ENCODE assay signal across 8 cellular contexts in the genomic region with DNA sequence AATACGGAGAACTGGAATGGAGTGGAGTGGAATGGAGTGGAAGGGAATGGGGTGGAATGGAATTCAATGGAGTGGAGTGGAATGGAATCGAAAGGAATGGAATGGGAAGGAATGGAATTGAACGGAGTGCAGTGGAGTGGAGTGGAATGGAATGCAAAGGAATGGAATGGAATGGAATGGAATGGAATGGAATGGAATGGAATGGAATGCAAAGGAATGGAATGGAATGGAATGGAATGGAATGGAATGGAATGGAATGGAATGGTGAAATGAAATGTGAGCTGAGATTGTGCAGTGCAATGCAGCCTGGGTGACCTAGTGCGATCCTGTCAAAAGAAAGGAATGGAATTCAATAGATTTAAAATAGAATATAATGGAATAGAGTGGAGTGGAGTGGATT.
A peak's percentile ranks its signal among the peaks of the same experiment; 100 is the strongest.
DNase-seq lines count a peak whose midpoint lies in the region; ATAC-seq and TF ChIP-seq lines count a peak whose summit lies in the region.
"Not testable (repeated sequence)": the region's sequence is repeated elsewhere in the genome, so short reads cannot be mapped to it uniquely, and the experiment has no call there.

No MANE protein-coding gene starts in this region.

- not testable (repeated sequence) for H3K27me3 Mint-ChIP-seq in endodermal cell (ENCODE audit: insufficient read depth); naive thymus-derived CD4-positive, alpha-beta T cell

- not testable (repeated sequence) for H3K9me3 Mint-ChIP-seq in endodermal cell; naive thymus-derived CD4-positive, alpha-beta T cell

- POLR2A ChIA-PET in naive thymus-derived CD4-positive, alpha-beta T cell (lab: Charles Lee), result not testable (repeated sequence)

- H3K4me3 Mint-ChIP-seq in endodermal cell; naive thymus-derived CD4-positive, alpha-beta T cell: not testable (repeated sequence)

- not testable (repeated sequence) for H3K27me3 ChIP-seq in endodermal cell (ENCODE audit: control insufficient read depth, insufficient read depth, low read length, poor library complexity, severe bottlenecking); right cardiac atrium (ENCODE audit: control insufficient read depth, insufficient read depth); naive thymus-derived CD4-positive, alpha-beta T cell (ENCODE audit: control insufficient read depth in 2 of 2, insufficient read depth in 2 of 2, low read length in 2 of 2); rectal smooth muscle tissue (ENCODE audit: control insufficient read depth, insufficient read depth, low read length); aorta (ENCODE audit: control insufficient read depth in 1 of 2, insufficient read depth in 2 of 2, low read length in 1 of 2)

- not testable (repeated sequence) for DNase-seq in endodermal cell; Right ventricle myocardium inferior (ENCODE audit: missing footprints); right cardiac atrium; naive thymus-derived CD4-positive, alpha-beta T cell; aorta

- TF ChIP-seq CTCF in endodermal cell (conservative IDR thresholded peaks at IDR 0.05), result not testable (repeated sequence)

- H3K27ac ChIP-seq in endodermal cell (ENCODE audit: low read depth, low read length); right cardiac atrium (ENCODE audit: low read length); naive thymus-derived CD4-positive, alpha-beta T cell (ENCODE audit: low read depth, low read length); rectal smooth muscle tissue (ENCODE audit: low read depth, low read length); aorta (ENCODE audit: low read depth in 1 of 2, low read length in 2 of 2): not testable (repeated sequence)

- H3K9me3 ChIP-seq in endodermal cell (ENCODE audit: control insufficient read depth, low read length), result peaks cover 60% of the 10 kb centered on the region
- H3K9me3 ChIP-seq in right cardiac atrium (ENCODE audit: control insufficient read depth, low read length), result peaks cover 12% of the 10 kb centered on the region
- H3K9me3 ChIP-seq in naive thymus-derived CD4-positive, alpha-beta T cell (ENCODE audit: control insufficient read depth in 2 of 3, low read length in 3 of 3), result peaks cover 0 to 52% (median 4%) of the 10 kb centered on the region in 3 experiments
- peaks cover 22% of the 10 kb centered on the region for H3K9me3 ChIP-seq in aorta (ENCODE audit: control insufficient read depth, low read length)

- not testable (repeated sequence) for H3K4me1 Mint-ChIP-seq in endodermal cell; naive thymus-derived CD4-positive, alpha-beta T cell

- intact Hi-C loops in Right ventricle myocardium inferior (cut with DNase I); right cardiac atrium (cut with DNase I); naive thymus-derived CD4-positive, alpha-beta T cell (cut with micrococcal nuclease); aorta (cut with DNase I): not testable (repeated sequence)

- not testable (repeated sequence) for H3K27ac Mint-ChIP-seq in endodermal cell; naive thymus-derived CD4-positive, alpha-beta T cell

- not testable (repeated sequence) for H3K4me1 ChIP-seq in endodermal cell (ENCODE audit: control insufficient read depth, insufficient read depth, low read length); right cardiac atrium (ENCODE audit: control insufficient read depth, insufficient read depth, low read length); naive thymus-derived CD4-positive, alpha-beta T cell (ENCODE audit: control insufficient read depth in 2 of 2, insufficient read depth in 2 of 2, low read length in 2 of 2); rectal smooth muscle tissue (ENCODE audit: control insufficient read depth, insufficient read depth, low read length); aorta (ENCODE audit: control insufficient read depth in 1 of 2, insufficient read depth in 2 of 2, low read length in 2 of 2)

- WGBS in endodermal cell (ENCODE audit: insufficient coverage in 1 of 2, insufficient read length in 1 of 2), 2 experiments, result 82 to 85% methylated on average over 4 of the region's 4 CpGs
- 79% methylated on average over 4 of the region's 4 CpGs for WGBS in right cardiac atrium
- 71 to 82% methylated on average over 4 of the region's 4 CpGs for WGBS in aorta, 2 donors

- ATAC-seq in GM18907 (IDR thresholded peaks at IDR 0.05; ENCODE audit: unreplicated experiment) (peak; percentile 41), HG03097 (IDR thresholded peaks at IDR 0.05; ENCODE audit: low FRiP score, unreplicated experiment) (peak; percentile 61), Right ventricle myocardium inferior (peak; percentile 54), right cardiac atrium (peak; percentile 57 to 66), aorta (ENCODE audit: low FRiP score) (peak; percentile 78)
- peak; percentile 36 for ATAC-seq in naive thymus-derived CD4-positive, alpha-beta T cell

- CTCF ChIA-PET in naive thymus-derived CD4-positive, alpha-beta T cell (lab: Charles Lee), result not testable (repeated sequence)

- not testable (repeated sequence) for H3K9ac ChIP-seq in endodermal cell (ENCODE audit: extremely low read depth, low read length, poor library complexity, severe bottlenecking); rectal smooth muscle tissue (ENCODE audit: low read length)

- not testable (repeated sequence) for H3K36me3 Mint-ChIP-seq in endodermal cell (ENCODE audit: low read depth); naive thymus-derived CD4-positive, alpha-beta T cell

- H3K4me3 ChIP-seq in endodermal cell (ENCODE audit: low read length), result peak overlapping the region; percentile 63
- not testable (repeated sequence) for H3K4me3 ChIP-seq in right cardiac atrium (ENCODE audit: low read length); naive thymus-derived CD4-positive, alpha-beta T cell (ENCODE audit: low read length); aorta (ENCODE audit: low read length in 2 of 2)
- peak overlapping the region; percentile 38 for H3K4me3 ChIP-seq in rectal smooth muscle tissue (ENCODE audit: low read length)

- H3K36me3 ChIP-seq in endodermal cell (ENCODE audit: control insufficient read depth, insufficient read depth, low read length); naive thymus-derived CD4-positive, alpha-beta T cell (ENCODE audit: control insufficient read depth in 2 of 3, insufficient read depth in 3 of 3, low read length in 3 of 3); rectal smooth muscle tissue (ENCODE audit: control insufficient read depth, insufficient read depth, low read length); aorta (ENCODE audit: control insufficient read depth in 1 of 2, insufficient read depth in 2 of 2, low read length in 1 of 2): not testable (repeated sequence)
